Comparison of ENCODE assay signal across 9 cellular contexts in genomic region chr1:200372095-200372884, GRCh38. TPM values are rescaled to one million over a fixed set of nuclear protein-coding genes. Genes with fewer than 3 reads are reported as not detected.
A peak's percentile ranks its signal among the peaks of the same experiment; 100 is the strongest.
DNase-seq lines count a peak whose midpoint lies in the region; ATAC-seq and TF ChIP-seq lines count a peak whose summit lies in the region.
"Had no signal": no experiment of that assay in that cellular context is flagged by ENCODE, and none has a peak within 500 bp of the region (broad histone marks: within the 10 kb centered on the region; RNA-seq: fewer than 3 reads in every experiment).

No MANE protein-coding gene starts in this region.

- H3K36me3 ChIP-seq in GM23248 (ENCODE audit: low read depth) (no peaks in the 10 kb centered on the region), esophagus muscularis mucosa (no peaks in the 10 kb centered on the region)

- H3K79me2 ChIP-seq in GM23248 (ENCODE audit: insufficient read depth), result peaks cover 5% of the 10 kb centered on the region

- TF ChIP-seq CTCF in esophagus muscularis mucosa (IDR thresholded peaks at IDR 0.05), result no peak

- in situ Hi-C loops in GM23248 (cut with MboI), result no loop called here

- 64 to 65% methylated on average over 3 of the region's 3 CpGs for WGBS in GM23248 (ENCODE audit: low coverage in 1 of 2, low lambda C conversion rate in 2 of 2, missing lambda C conversion rate in 2 of 2), 2 experiments
- 85% methylated on average over 3 of the region's 3 CpGs for WGBS in esophagus muscularis mucosa

- H4K20me1 ChIP-seq in GM23248 (ENCODE audit: insufficient read depth), result no peaks in the 10 kb centered on the region

- TF ChIP-seq POLR2A in esophagus muscularis mucosa (IDR thresholded peaks at IDR 0.05; ENCODE audit: low read depth), result no peak

- no peaks in the 10 kb centered on the region for H3K9me2 ChIP-seq in GM23248 (ENCODE audit: insufficient read depth)

- H3K4me1 ChIP-seq in GM23248 (ENCODE audit: insufficient read depth) (peaks cover 72% of the 10 kb centered on the region), esophagus muscularis mucosa (no peaks in the 10 kb centered on the region)

- H3K4me2 ChIP-seq in GM23248 (ENCODE audit: unreplicated experiment), result peak overlapping the region; percentile 43

- H3F3A ChIP-seq in GM23248 (ENCODE audit: insufficient read depth), result peaks cover 72% of the 10 kb centered on the region

- peak overlapping the region; percentile 64 for H3K27ac ChIP-seq in GM23248
- no peak overlapping the region for H3K27ac ChIP-seq in esophagus muscularis mucosa (replicated peaks in 1 of 4)
- H3K27ac ChIP-seq: SK-N-MC had no signal

- H2AFZ ChIP-seq in GM23248, result no peak overlapping the region

- H3K9me3 ChIP-seq in GM23248 (ENCODE audit: low read depth) (no peaks in the 10 kb centered on the region), esophagus muscularis mucosa (no peaks in the 10 kb centered on the region)

- TF ChIP-seq EP300 in esophagus muscularis mucosa (IDR thresholded peaks at IDR 0.05), result no peak

- 0 out of 2 replicates have a peak overlapping the region, but pooled peaks have one; percentile 14 for H3K9ac ChIP-seq in GM23248

- intact Hi-C loops in esophagus muscularis mucosa (cut with DNase I), result no loop called here

- DNase-seq in GM23248 (peak; percentile 90), RPMI7951 (ENCODE audit: low read depth) (peak; percentile 71), fibroblast of gingiva (ENCODE audit: low read depth) (peak; percentile 47), renal cortical epithelial cell (ENCODE audit: low read depth) (peak; percentile 93), SK-N-DZ (ENCODE audit: low spot score) (no peak), esophagus muscularis mucosa (ENCODE audit: extremely low spot score) (no peak)
- no peak for DNase-seq in stimulated activated naive CD4-positive, alpha-beta T cell (lab: John Stamatoyannopoulos, UW)

- no peak for ATAC-seq in GM18520 (IDR thresholded peaks at IDR 0.05; ENCODE audit: unreplicated experiment)

- no peaks in the 10 kb centered on the region for H3K27me3 ChIP-seq in GM23248 (replicated peaks; ENCODE audit: insufficient read depth)
- no peaks in the 10 kb centered on the region for H3K27me3 ChIP-seq in esophagus muscularis mucosa

- H3K4me3 ChIP-seq in GM23248, result peak overlapping the region; percentile 10; the same call in 1 of the 2 replicates
- no peak overlapping the region for H3K4me3 ChIP-seq in esophagus muscularis mucosa
- H3K4me3 ChIP-seq: SK-N-MC had no signal

RNA-seq across cellular contexts. Expression of gene ZNF281, which starts 37.5 kb away (rescaled TPM):
- total RNA-seq in GM23248 (2014; rRNA removed; shearing (Covaris generic)), result 41.6 and 45.2 TPM in 2 replicates
- 39.1 and 40.3 TPM in 2 replicates for polyA plus RNA-seq in GM23248 (2016; fragmentation: Nextera tagmentation; extraction: Ambion mirVana)
- total RNA-seq in RPMI7951 (2014; rRNA removed; shearing (Covaris generic)), result 11.0 and 15.7 TPM in 2 replicates
- total RNA-seq in renal cortical epithelial cell (28.0 and 38.0 TPM in 2 replicates), esophagus muscularis mucosa (10 to 100 TPM; 10.4 to 14.1 (median 12.4) TPM)
- 14.8 and 15.3 TPM in 2 replicates for polyA plus RNA-seq in SK-N-DZ (2014; cell fraction: cytosol; rRNA removed)
- polyA plus RNA-seq in SK-N-DZ (2014; cell fraction: nucleus; rRNA removed), result 12.2 and 13.3 TPM in 2 replicates

Comparison
In these comparisons a context has a peak if more than half of its experiments do, and no peak if none do; other contexts are left out.
1. DNase-seq: peak in GM23248 (single experiment), RPMI7951 (single experiment), fibroblast of gingiva (single experiment) and renal cortical epithelial cell (single experiment); none in SK-N-DZ (single experiment), stimulated activated naive CD4-positive, alpha-beta T cell (0 of 6) and esophagus muscularis mucosa (single experiment).